8 cellular contexts compared by ENCODE assay signal in genomic region chr12:32535260-32535999, GRCh38.
DNase-seq lines count a peak whose midpoint lies in the region; ATAC-seq and TF ChIP-seq lines count a peak whose summit lies in the region.

No MANE protein-coding gene starts in this region.

- H3K4me3 ChIP-seq in KMS-11 (IDR thresholded peaks at IDR 0.05; ENCODE audit: insufficient read depth, low read depth, low read length) (no peak overlapping the region), Peyer's patch (peak overlapping the region in 3 of 4 donors; percentile 11 to 41 (median 35)), mesenchymal stem cell (ENCODE audit: insufficient read depth in 1 of 2, low read depth in 1 of 2, low read length in 2 of 2) (peak overlapping the region; percentile 34 to 76), upper lobe of left lung (peak overlapping the region; percentile 16 to 47 (median 39))

- H2BK120ac ChIP-seq in mesenchymal stem cell (ENCODE audit: low read depth, low read length): peak overlapping the region; percentile 34

- H3K27ac ChIP-seq in KMS-11 (peak overlapping the region; percentile 66), Peyer's patch (peak overlapping the region; percentile 49 to 77 (median 62)), mesenchymal stem cell (ENCODE audit: low read length, poor library complexity, severe bottlenecking) (peak overlapping the region; percentile 90), upper lobe of left lung (peak overlapping the region; percentile 58 to 84 (median 77))

- H3K9me3 Mint-ChIP-seq in effector memory CD8-positive, alpha-beta T cell: no peaks in the 10 kb centered on the region
- H3K9me3 Mint-ChIP-seq in activated CD8-positive, alpha-beta memory T cell treated with anti-CD3 and anti-CD28 coated beads, Interleukin-2, amount 10 ng/mL, durations not matched to agents 7 days and 5 days (ENCODE audit: low read depth): no peaks in the 10 kb centered on the region

- H2AFZ ChIP-seq in KMS-11 (ENCODE audit: low read depth) (peak overlapping the region; percentile 36), mesenchymal stem cell (ENCODE audit: low read depth, low read length) (no peak overlapping the region)

- CTCF ChIA-PET in activated CD8-positive, alpha-beta memory T cell treated with anti-CD3 and anti-CD28 coated beads, Interleukin-2, amount 10 ng/mL, durations not matched to agents 7 days and 5 days (lab: Charles Lee): no interaction called here

- H3K79me2 ChIP-seq in KMS-11 (ENCODE audit: insufficient read depth, low read depth): peaks cover 51% of the 10 kb centered on the region

- H3K14ac ChIP-seq in mesenchymal stem cell (ENCODE audit: low read length in 2 of 2): no peak overlapping the region

- peak overlapping the region; percentile 61 for H4K91ac ChIP-seq in mesenchymal stem cell (ENCODE audit: low read length)

- no peak for TF ChIP-seq CTCF in KMS-11 (conservative IDR thresholded peaks at IDR 0.05; ENCODE audit: low read depth, low read length)
- TF ChIP-seq CTCF in Peyer's patch (IDR thresholded peaks at IDR 0.05): no peak
- no peak for TF ChIP-seq CTCF in upper lobe of left lung (IDR thresholded peaks at IDR 0.05)

- no peaks in the 10 kb centered on the region for H3K27me3 ChIP-seq in KMS-11 (ENCODE audit: insufficient read depth, low read depth)
- no peaks in the 10 kb centered on the region for H3K27me3 ChIP-seq in Peyer's patch
- H3K27me3 ChIP-seq in mesenchymal stem cell (ENCODE audit: control insufficient read depth in 1 of 2, insufficient read depth in 1 of 2, low read length in 2 of 2): no peaks in the 10 kb centered on the region
- no peaks in the 10 kb centered on the region for H3K27me3 ChIP-seq in upper lobe of left lung

- no peak overlapping the region for H2AK5ac ChIP-seq in mesenchymal stem cell (ENCODE audit: low read length, severe bottlenecking)

- H2BK12ac ChIP-seq in mesenchymal stem cell (ENCODE audit: low read length in 2 of 2): peak overlapping the region; percentile 71 to 93

- peaks cover 57% of the 10 kb centered on the region for H3K4me1 ChIP-seq in KMS-11 (ENCODE audit: low read depth, poor library complexity, severe bottlenecking)
- peaks cover 0 to 9% (median 6%) of the 10 kb centered on the region in 4 donors for H3K4me1 ChIP-seq in Peyer's patch
- peaks cover 12% of the 10 kb centered on the region for H3K4me1 ChIP-seq in mesenchymal stem cell (ENCODE audit: control insufficient read depth, insufficient read depth, low read depth, low read length)
- peaks cover 37 to 58% (median 45%) of the 10 kb centered on the region in 4 donors for H3K4me1 ChIP-seq in upper lobe of left lung

- H3K4me2 ChIP-seq in KMS-11 (peak overlapping the region; percentile 99), mesenchymal stem cell (ENCODE audit: low read length, poor library complexity, severe bottlenecking) (peak overlapping the region; percentile 63)

- peak; percentile 68 for DNase-seq in ELR (ENCODE audit: low read depth)
- DNase-seq in Peyer's patch: peak; percentile 61 to 85 (median 69)
- DNase-seq in effector memory CD8-positive, alpha-beta T cell: no peak
- peak; percentile 83 for DNase-seq in mesenchymal stem cell
- peak in 1 of 2 donors; percentile 91 for DNase-seq in upper lobe of left lung
- DNase-seq in activated CD8-positive, alpha-beta memory T cell treated with anti-CD3 and anti-CD28 coated beads, Interleukin-2, amount 10 ng/mL, durations not matched to agents 7 days and 5 days: no peak
- no peak for DNase-seq in stimulated activated CD4-positive, alpha-beta T cell treated with anti-CD3 and anti-CD28 coated beads, Interleukin-4, amount 100 ng/mL, for 4 hours

- no peaks in the 10 kb centered on the region for H4K20me1 ChIP-seq in KMS-11 (ENCODE audit: insufficient read depth)

- H3K79me1 ChIP-seq in mesenchymal stem cell (replicated peaks; ENCODE audit: low read length, poor library complexity, severe bottlenecking): peaks cover 2% of the 10 kb centered on the region

- H3K4me3 Mint-ChIP-seq in effector memory CD8-positive, alpha-beta T cell: no peak overlapping the region
- no peak overlapping the region for H3K4me3 Mint-ChIP-seq in activated CD8-positive, alpha-beta memory T cell treated with anti-CD3 and anti-CD28 coated beads, Interleukin-2, amount 10 ng/mL, durations not matched to agents 7 days and 5 days

- H3K27me3 Mint-ChIP-seq in effector memory CD8-positive, alpha-beta T cell: peaks cover 26 to 31% of the 10 kb centered on the region in 2 donors
- H3K27me3 Mint-ChIP-seq in activated CD8-positive, alpha-beta memory T cell treated with anti-CD3 and anti-CD28 coated beads, Interleukin-2, amount 10 ng/mL, durations not matched to agents 7 days and 5 days: peaks cover 25% of the 10 kb centered on the region

- TF ChIP-seq POLR2A in Peyer's patch (IDR thresholded peaks at IDR 0.05) (no peak), upper lobe of left lung (IDR thresholded peaks at IDR 0.05) (no peak)

- no peaks in the 10 kb centered on the region for H3K36me3 Mint-ChIP-seq in effector memory CD8-positive, alpha-beta T cell (ENCODE audit: insufficient read depth)
- no peaks in the 10 kb centered on the region for H3K36me3 Mint-ChIP-seq in activated CD8-positive, alpha-beta memory T cell treated with anti-CD3 and anti-CD28 coated beads, Interleukin-2, amount 10 ng/mL, durations not matched to agents 7 days and 5 days

- peak; percentile 29 for ATAC-seq in effector memory CD8-positive, alpha-beta T cell (replicated peaks)
- ATAC-seq in upper lobe of left lung (ENCODE audit: low FRiP score in 2 of 2): peak; percentile 87 to 90
- no peak for ATAC-seq in activated CD8-positive, alpha-beta memory T cell treated with anti-CD3 and anti-CD28 coated beads, Interleukin-2, amount 10 ng/mL, durations not matched to agents 7 days and 5 days

- H2BK5ac ChIP-seq in mesenchymal stem cell (ENCODE audit: low read depth, low read length, poor library complexity, severe bottlenecking): no peak overlapping the region

- 1% methylated on average over 4 of the region's 6 CpGs for WGBS in mesenchymal stem cell
- WGBS in upper lobe of left lung, 2 donors: 0 to 4% methylated on average over 6 of the region's 6 CpGs

- H3K36me3 ChIP-seq in KMS-11 (ENCODE audit: insufficient read depth) (no peaks in the 10 kb centered on the region), Peyer's patch (no peaks in the 10 kb centered on the region), mesenchymal stem cell (ENCODE audit: control insufficient read depth in 1 of 2, insufficient read depth in 2 of 2, low read depth in 1 of 2, low read length in 2 of 2) (no peaks in the 10 kb centered on the region), upper lobe of left lung (no peaks in the 10 kb centered on the region)

- peak overlapping the region; percentile 53 for H3K9ac ChIP-seq in KMS-11
- peak overlapping the region; percentile 86 for H3K9ac ChIP-seq in mesenchymal stem cell (ENCODE audit: low read length)

- peaks cover 0 to 4% of the 10 kb centered on the region in 2 donors for H3K4me1 Mint-ChIP-seq in effector memory CD8-positive, alpha-beta T cell (ENCODE audit: low read depth in 2 of 2)
- peaks cover 3% of the 10 kb centered on the region for H3K4me1 Mint-ChIP-seq in activated CD8-positive, alpha-beta memory T cell treated with anti-CD3 and anti-CD28 coated beads, Interleukin-2, amount 10 ng/mL, durations not matched to agents 7 days and 5 days

- no peak overlapping the region for H3K23ac ChIP-seq in mesenchymal stem cell (ENCODE audit: low read length in 2 of 2)

- peak overlapping the region; percentile 23 for H4K8ac ChIP-seq in mesenchymal stem cell (ENCODE audit: low read length)

- TF ChIP-seq EP300 in upper lobe of left lung (IDR thresholded peaks at IDR 0.05): no peak

- peak overlapping the region; percentile 37 to 85 for H3K18ac ChIP-seq in mesenchymal stem cell (ENCODE audit: low read depth in 1 of 2, low read length in 2 of 2)

- H3K9me3 ChIP-seq in Peyer's patch: no peaks in the 10 kb centered on the region
- no peaks in the 10 kb centered on the region for H3K9me3 ChIP-seq in mesenchymal stem cell (ENCODE audit: control insufficient read depth, low read length)
- no peaks in the 10 kb centered on the region for H3K9me3 ChIP-seq in upper lobe of left lung

- H2BK15ac ChIP-seq in mesenchymal stem cell (ENCODE audit: low read depth, poor library complexity, severe bottlenecking): no peak overlapping the region

- no peak overlapping the region for H3K4ac ChIP-seq in mesenchymal stem cell (ENCODE audit: low read depth in 1 of 2, low read length in 2 of 2)

- H3K27ac Mint-ChIP-seq in effector memory CD8-positive, alpha-beta T cell: no peak overlapping the region
- H3K27ac Mint-ChIP-seq in activated CD8-positive, alpha-beta memory T cell treated with anti-CD3 and anti-CD28 coated beads, Interleukin-2, amount 10 ng/mL, durations not matched to agents 7 days and 5 days: no peak overlapping the region

Comparison
In these comparisons a context has a peak if more than half of its experiments do, and no peak if none do; other contexts are left out.
1. DNase-seq: peak in ELR (single experiment), Peyer's patch (3 of 3) and mesenchymal stem cell (single experiment); none in effector memory CD8-positive, alpha-beta T cell (0 of 3), activated CD8-positive, alpha-beta memory T cell treated with anti-CD3 and anti-CD28 coated beads, Interleukin-2, amount 10 ng/mL, durations not matched to agents 7 days and 5 days (single experiment) and stimulated activated CD4-positive, alpha-beta T cell treated with anti-CD3 and anti-CD28 coated beads, Interleukin-4, amount 100 ng/mL, for 4 hours (0 of 2).
2. Peak in every context shown above with its lines, with median percentiles within 50 percentile points of each other: H3K27ac ChIP-seq.